In genomic region chr1:221693087-221693486, GRCh38 we compare ENCODE assay signal across 1 cellular context.
TF ChIP-seq lines count a peak whose summit lies in the region.

No MANE protein-coding gene starts in this region.

TF ChIP-seq in SK-N-SH treated with all-trans-retinoic acid at 6 μM for 48 hours, 23 proteins besides CTCF, POLR2A, EP300 and RAD21 (continued from another document):
- TF ChIP-seq CSRNP3 (CRISPR knock-in tag; IDR thresholded peaks at IDR 0.05) (no peak), BACH2 (CRISPR knock-in tag; IDR thresholded peaks at IDR 0.05; ENCODE audit: borderline replicate concordance) (no peak), ZNF70 (CRISPR knock-in tag; IDR thresholded peaks at IDR 0.05) (no peak), ZFP30 (CRISPR knock-in tag; IDR thresholded peaks at IDR 0.05) (no peak), PPARA (CRISPR knock-in tag; IDR thresholded peaks at IDR 0.05; ENCODE audit: borderline replicate concordance) (no peak), SNAI2 (CRISPR knock-in tag; IDR thresholded peaks at IDR 0.05) (no peak), ARNTL (CRISPR knock-in tag; IDR thresholded peaks at IDR 0.05; ENCODE audit: borderline replicate concordance, low read depth) (no peak), TCF4 (CRISPR knock-in tag; IDR thresholded peaks at IDR 0.05; ENCODE audit: borderline replicate concordance) (no peak)
- TF ChIP-seq, protein P1, sequence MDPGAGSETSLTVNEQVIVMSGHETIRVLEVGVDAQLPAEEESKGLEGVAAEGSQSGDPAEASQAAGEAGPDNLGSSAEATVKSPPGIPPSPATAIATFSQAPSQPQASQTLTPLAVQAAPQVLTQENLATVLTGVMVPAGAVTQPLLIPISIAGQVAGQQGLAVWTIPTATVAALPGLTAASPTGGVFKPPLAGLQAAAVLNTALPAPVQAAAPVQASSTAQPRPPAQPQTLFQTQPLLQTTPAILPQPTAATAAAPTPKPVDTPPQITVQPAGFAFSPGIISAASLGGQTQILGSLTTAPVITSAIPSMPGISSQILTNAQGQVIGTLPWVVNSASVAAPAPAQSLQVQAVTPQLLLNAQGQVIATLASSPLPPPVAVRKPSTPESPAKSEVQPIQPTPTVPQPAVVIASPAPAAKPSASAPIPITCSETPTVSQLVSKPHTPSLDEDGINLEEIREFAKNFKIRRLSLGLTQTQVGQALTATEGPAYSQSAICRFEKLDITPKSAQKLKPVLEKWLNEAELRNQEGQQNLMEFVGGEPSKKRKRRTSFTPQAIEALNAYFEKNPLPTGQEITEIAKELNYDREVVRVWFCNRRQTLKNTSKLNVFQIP (CRISPR knock-in tag; IDR thresholded peaks at IDR 0.05; ENCODE audit: borderline replicate concordance, low read depth): no peak
